ENCODE assay signal across 1 cellular context in the genomic region with DNA sequence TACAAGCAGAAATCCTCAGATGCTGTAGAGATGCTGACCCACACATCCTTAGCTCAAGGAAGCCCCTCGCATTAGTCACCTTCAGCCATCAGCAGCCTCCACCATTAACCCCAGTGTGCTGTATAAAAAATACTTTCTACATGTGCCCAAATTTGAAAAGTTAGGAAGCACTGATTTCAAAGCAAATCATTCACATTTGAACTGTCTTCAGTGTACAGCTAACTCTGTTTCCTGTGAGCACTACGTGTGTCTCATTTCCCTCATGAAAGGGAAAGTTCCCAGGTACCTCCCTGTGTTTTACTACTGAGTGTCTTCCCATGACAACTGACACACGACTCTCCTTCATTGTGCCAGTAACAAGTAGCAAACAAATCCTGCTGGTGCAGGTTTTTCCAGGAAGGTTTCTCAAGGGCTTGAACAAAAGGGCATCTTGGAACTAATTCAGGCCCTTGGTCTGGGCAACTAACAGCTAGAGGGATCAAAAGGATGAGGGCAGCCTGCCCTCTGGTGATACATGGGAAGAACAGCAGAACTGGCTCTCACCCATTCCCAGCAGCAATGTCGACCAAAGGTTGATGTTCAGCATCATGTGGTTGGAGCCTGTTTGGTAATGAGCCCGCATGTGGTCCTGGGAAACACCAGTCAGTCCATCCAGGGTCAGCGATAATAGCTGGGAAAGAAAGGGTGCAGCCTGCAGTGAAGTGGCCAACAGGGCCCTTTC.
TF ChIP-seq lines count a peak whose summit lies in the region.

No MANE protein-coding gene starts in this region.

TF ChIP-seq in HepG2, 621 proteins besides CTCF, POLR2A, EP300 and RAD21 (continued from another document and continues in another):
- TF ChIP-seq NFE2L2 (IDR thresholded peaks at IDR 0.05; ENCODE audit: low read length) (0 out of 2 replicates have a peak, but pooled peaks have one; percentile 3), ZNF709 (CRISPR knock-in tag; IDR thresholded peaks at IDR 0.05) (no peak), PHF21A (CRISPR knock-in tag; IDR thresholded peaks at IDR 0.05) (peak; percentile 26; the same call in 1 of the 2 replicates), ZNF800 (CRISPR knock-in tag; IDR thresholded peaks at IDR 0.05) (no peak), NCOA2 (CRISPR knock-in tag; IDR thresholded peaks at IDR 0.05) (0 out of 2 replicates have a peak, but pooled peaks have one; percentile 27), NONO (IDR thresholded peaks at IDR 0.05) (no peak), NONO (CRISPR knock-in tag; conservative IDR thresholded peaks at IDR 0.05) (peak; percentile 36; the same call in 1 of the 2 replicates), THAP11 (CRISPR knock-in tag; IDR thresholded peaks at IDR 0.05) (peak; percentile 32; the same call in 1 of the 2 replicates), KMT2A (CRISPR knock-in tag; IDR thresholded peaks at IDR 0.05) (0 out of 2 replicates have a peak, but pooled peaks have one; percentile 28), RORA (CRISPR knock-in tag; IDR thresholded peaks at IDR 0.05) (no peak), ZNF788 (CRISPR knock-in tag; IDR thresholded peaks at IDR 0.05; ENCODE audit: borderline replicate concordance) (peak; percentile 60; the same call in 1 of the 2 replicates), REPIN1 (CRISPR knock-in tag; IDR thresholded peaks at IDR 0.05; ENCODE audit: borderline replicate concordance, low read depth) (peak; percentile 56; the same call in 1 of the 2 replicates), ARID5B (CRISPR knock-in tag; IDR thresholded peaks at IDR 0.05) (peak; percentile 33; the same call in 1 of the 2 replicates), ZNF30 (CRISPR knock-in tag; IDR thresholded peaks at IDR 0.05) (no peak), ZNF567 (CRISPR knock-in tag; IDR thresholded peaks at IDR 0.05; ENCODE audit: borderline replicate concordance) (0 out of 2 replicates have a peak, but pooled peaks have one; percentile 56), ZNF766 (CRISPR knock-in tag; IDR thresholded peaks at IDR 0.05; ENCODE audit: borderline replicate concordance) (peak; percentile 39; the same call in 1 of the 2 replicates), ZMYM4 (CRISPR knock-in tag; IDR thresholded peaks at IDR 0.05) (peak; percentile 44; the same call in 1 of the 2 replicates), ZNF644 (CRISPR knock-in tag; IDR thresholded peaks at IDR 0.05; ENCODE audit: low read depth) (peak; percentile 52; the same call in 1 of the 2 replicates), SIN3B (IDR thresholded peaks at IDR 0.05; ENCODE audit: low read length) (0 out of 2 replicates have a peak, but pooled peaks have one; percentile 14), HNF1B (CRISPR knock-in tag; IDR thresholded peaks at IDR 0.05) (peak; percentile 69; the same call in 1 of the 2 replicates), FOSL2 (CRISPR knock-in tag; IDR thresholded peaks at IDR 0.05) (0 out of 2 replicates have a peak, but pooled peaks have one; percentile 15), SRF (IDR thresholded peaks at IDR 0.05; ENCODE audit: low read depth, low read length) (no peak), SIN3A (IDR thresholded peaks at IDR 0.05; ENCODE audit: borderline replicate concordance, low read depth, low read length) (0 out of 2 replicates have a peak, but pooled peaks have one; percentile 52)
- TF ChIP-seq, protein P1, sequence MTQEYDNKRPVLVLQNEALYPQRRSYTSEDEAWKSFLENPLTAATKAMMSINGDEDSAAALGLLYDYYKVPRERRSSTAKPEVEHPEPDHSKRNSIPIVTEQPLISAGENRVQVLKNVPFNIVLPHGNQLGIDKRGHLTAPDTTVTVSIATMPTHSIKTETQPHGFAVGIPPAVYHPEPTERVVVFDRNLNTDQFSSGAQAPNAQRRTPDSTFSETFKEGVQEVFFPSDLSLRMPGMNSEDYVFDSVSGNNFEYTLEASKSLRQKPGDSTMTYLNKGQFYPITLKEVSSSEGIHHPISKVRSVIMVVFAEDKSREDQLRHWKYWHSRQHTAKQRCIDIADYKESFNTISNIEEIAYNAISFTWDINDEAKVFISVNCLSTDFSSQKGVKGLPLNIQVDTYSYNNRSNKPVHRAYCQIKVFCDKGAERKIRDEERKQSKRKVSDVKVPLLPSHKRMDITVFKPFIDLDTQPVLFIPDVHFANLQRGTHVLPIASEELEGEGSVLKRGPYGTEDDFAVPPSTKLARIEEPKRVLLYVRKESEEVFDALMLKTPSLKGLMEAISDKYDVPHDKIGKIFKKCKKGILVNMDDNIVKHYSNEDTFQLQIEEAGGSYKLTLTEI (CRISPR knock-in tag; conservative IDR thresholded peaks at IDR 0.05), result no peak
- TF ChIP-seq, protein P2, sequence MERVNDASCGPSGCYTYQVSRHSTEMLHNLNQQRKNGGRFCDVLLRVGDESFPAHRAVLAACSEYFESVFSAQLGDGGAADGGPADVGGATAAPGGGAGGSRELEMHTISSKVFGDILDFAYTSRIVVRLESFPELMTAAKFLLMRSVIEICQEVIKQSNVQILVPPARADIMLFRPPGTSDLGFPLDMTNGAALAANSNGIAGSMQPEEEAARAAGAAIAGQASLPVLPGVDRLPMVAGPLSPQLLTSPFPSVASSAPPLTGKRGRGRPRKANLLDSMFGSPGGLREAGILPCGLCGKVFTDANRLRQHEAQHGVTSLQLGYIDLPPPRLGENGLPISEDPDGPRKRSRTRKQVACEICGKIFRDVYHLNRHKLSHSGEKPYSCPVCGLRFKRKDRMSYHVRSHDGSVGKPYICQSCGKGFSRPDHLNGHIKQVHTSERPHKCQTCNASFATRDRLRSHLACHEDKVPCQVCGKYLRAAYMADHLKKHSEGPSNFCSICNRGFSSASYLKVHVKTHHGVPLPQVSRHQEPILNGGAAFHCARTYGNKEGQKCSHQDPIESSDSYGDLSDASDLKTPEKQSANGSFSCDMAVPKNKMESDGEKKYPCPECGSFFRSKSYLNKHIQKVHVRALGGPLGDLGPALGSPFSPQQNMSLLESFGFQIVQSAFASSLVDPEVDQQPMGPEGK (CRISPR knock-in tag; IDR thresholded peaks at IDR 0.05), result no peak; the same call in 1 of the 2 replicates
- TF ChIP-seq, protein P3, sequence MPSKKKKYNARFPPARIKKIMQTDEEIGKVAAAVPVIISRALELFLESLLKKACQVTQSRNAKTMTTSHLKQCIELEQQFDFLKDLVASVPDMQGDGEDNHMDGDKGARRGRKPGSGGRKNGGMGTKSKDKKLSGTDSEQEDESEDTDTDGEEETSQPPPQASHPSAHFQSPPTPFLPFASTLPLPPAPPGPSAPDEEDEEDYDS (CRISPR knock-in tag; IDR thresholded peaks at IDR 0.05), result peak; percentile 12; the same call in 1 of the 2 replicates
- TF ChIP-seq, protein P4, sequence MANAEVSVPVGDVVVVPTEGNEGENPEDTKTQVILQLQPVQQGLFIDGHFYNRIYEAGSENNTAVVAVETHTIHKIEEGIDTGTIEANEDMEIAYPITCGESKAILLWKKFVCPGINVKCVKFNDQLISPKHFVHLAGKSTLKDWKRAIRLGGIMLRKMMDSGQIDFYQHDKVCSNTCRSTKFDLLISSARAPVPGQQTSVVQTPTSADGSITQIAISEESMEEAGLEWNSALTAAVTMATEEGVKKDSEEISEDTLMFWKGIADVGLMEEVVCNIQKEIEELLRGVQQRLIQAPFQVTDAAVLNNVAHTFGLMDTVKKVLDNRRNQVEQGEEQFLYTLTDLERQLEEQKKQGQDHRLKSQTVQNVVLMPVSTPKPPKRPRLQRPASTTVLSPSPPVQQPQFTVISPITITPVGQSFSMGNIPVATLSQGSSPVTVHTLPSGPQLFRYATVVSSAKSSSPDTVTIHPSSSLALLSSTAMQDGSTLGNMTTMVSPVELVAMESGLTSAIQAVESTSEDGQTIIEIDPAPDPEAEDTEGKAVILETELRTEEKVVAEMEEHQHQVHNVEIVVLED (CRISPR knock-in tag; IDR thresholded peaks at IDR 0.05; ENCODE audit: borderline replicate concordance), result peak; percentile 55; the same call in 1 of the 2 replicates
- TF ChIP-seq, protein P5, sequence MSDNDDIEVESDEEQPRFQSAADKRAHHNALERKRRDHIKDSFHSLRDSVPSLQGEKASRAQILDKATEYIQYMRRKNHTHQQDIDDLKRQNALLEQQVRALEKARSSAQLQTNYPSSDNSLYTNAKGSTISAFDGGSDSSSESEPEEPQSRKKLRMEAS (IDR thresholded peaks at IDR 0.05), result peak; percentile 88
